Comparison of ENCODE assay signal across 8 cellular contexts in the genomic region with DNA sequence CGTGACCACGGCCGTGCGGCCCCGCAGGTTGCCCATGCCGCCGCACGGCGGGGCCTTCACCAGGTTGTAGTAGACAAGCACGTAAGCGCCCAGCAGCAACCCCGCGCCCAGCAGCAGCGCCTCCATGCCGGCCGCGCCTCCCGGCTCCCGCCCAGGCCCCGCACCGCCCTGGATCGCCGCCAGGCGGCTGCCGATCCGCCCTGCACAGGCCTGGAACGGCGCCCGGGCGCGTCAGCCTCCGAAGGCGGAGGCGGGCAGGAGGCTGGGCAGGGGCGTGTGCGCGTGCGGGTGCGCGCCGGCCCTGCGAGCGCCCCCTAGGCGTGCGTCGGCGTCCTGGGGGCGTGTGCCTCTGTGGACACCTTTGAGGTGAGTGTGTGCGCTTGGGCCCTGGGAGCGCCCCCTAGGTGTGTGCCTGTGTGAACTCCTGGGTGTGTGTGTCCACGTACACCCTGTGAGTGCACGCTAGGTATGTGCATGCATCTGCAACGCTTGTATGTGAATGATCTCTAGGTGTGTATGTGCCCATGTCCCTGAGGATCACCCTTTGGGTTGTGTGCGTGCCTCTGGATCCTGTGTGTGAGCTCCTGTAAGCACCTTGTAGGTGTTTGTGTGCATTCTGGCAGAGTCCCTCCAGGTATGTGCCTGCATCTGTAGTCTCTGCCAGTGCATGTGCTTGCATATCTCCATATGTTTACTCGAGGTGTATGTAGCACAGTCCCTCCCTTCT. TPM values are rescaled to one million over a fixed set of nuclear protein-coding genes. Genes with fewer than 3 reads are reported as not detected.
DNase-seq lines count a peak whose midpoint lies in the region; ATAC-seq and TF ChIP-seq lines count a peak whose summit lies in the region.

A gene with protein sequence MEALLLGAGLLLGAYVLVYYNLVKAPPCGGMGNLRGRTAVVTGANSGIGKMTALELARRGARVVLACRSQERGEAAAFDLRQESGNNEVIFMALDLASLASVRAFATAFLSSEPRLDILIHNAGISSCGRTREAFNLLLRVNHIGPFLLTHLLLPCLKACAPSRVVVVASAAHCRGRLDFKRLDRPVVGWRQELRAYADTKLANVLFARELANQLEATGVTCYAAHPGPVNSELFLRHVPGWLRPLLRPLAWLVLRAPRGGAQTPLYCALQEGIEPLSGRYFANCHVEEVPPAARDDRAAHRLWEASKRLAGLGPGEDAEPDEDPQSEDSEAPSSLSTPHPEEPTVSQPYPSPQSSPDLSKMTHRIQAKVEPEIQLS (minus strand): TSS at position 261 of the 727 bp plus-strand sequence. CDS start 135 bp downstream, at position 126.

- no peaks in the 10 kb centered on the region for H3K9me3 Mint-ChIP-seq in activated T-helper 2 cell treated with anti-CD3 and anti-CD28 coated beads, Interferon-gamma antibody, Interleukin-2, Interleukin-4, amounts not matched to agents 10 μg/mL and 5 μg/mL and 100 μg/mL, durations not matched to agents 14 hours and 24 hours and 36 hours
- no peaks in the 10 kb centered on the region for H3K9me3 Mint-ChIP-seq in natural killer cell

- peak within 1 kb of the TSS; percentile 46 for H3K4me3 ChIP-seq in fibroblast of mammary gland (ENCODE audit: control insufficient read depth, low read depth, low read length)

- peaks cover 32% of the 10 kb centered on the region for H3K4me1 Mint-ChIP-seq in activated T-helper 2 cell treated with anti-CD3 and anti-CD28 coated beads, Interferon-gamma antibody, Interleukin-2, Interleukin-4, amounts not matched to agents 10 μg/mL and 5 μg/mL and 100 μg/mL, durations not matched to agents 14 hours and 24 hours and 36 hours (ENCODE audit: low read depth)
- H3K4me1 Mint-ChIP-seq in natural killer cell, result peaks cover 19 to 47% of the 10 kb centered on the region in 2 donors

- peak; percentile 97 for DNase-seq in Daoy (ENCODE audit: low read depth)
- DNase-seq in GOT3 (lab: John Stamatoyannopoulos, UW), result peak; percentile 69
- peak; percentile 98 for DNase-seq in RPMI8226
- DNase-seq in activated T-helper 2 cell treated with anti-CD3 and anti-CD28 coated beads, Interferon-gamma antibody, Interleukin-2, Interleukin-4, amounts not matched to agents 10 μg/mL and 5 μg/mL and 100 μg/mL, durations not matched to agents 14 hours and 24 hours and 36 hours (ENCODE audit: low spot score), result peak; percentile 91
- DNase-seq in fibroblast of mammary gland (ENCODE audit: low read depth), result peak; percentile 81
- peak; percentile 92 for DNase-seq in natural killer cell
- peak; percentile 96 for DNase-seq in stimulated activated naive CD8-positive, alpha-beta T cell treated with anti-CD3 and anti-CD28 coated beads, Interleukin-15, Interleukin-2, amounts not matched to agents 100 U/mL and 50 U/mL, for 24 hours

- peak within 1 kb of the TSS; percentile 86 for H3K27ac Mint-ChIP-seq in activated T-helper 2 cell treated with anti-CD3 and anti-CD28 coated beads, Interferon-gamma antibody, Interleukin-2, Interleukin-4, amounts not matched to agents 10 μg/mL and 5 μg/mL and 100 μg/mL, durations not matched to agents 14 hours and 24 hours and 36 hours
- H3K27ac Mint-ChIP-seq in natural killer cell, result peak within 1 kb of the TSS; percentile 69 to 84

- no peaks in the 10 kb centered on the region for H3K27me3 Mint-ChIP-seq in activated T-helper 2 cell treated with anti-CD3 and anti-CD28 coated beads, Interferon-gamma antibody, Interleukin-2, Interleukin-4, amounts not matched to agents 10 μg/mL and 5 μg/mL and 100 μg/mL, durations not matched to agents 14 hours and 24 hours and 36 hours (ENCODE audit: low read depth)
- H3K27me3 Mint-ChIP-seq in natural killer cell (ENCODE audit: low read depth in 2 of 2), result no peaks in the 10 kb centered on the region

- intact Hi-C loops in activated T-helper 2 cell treated with anti-CD3 and anti-CD28 coated beads, Interferon-gamma antibody, Interleukin-2, Interleukin-4, amounts not matched to agents 10 μg/mL and 5 μg/mL and 100 μg/mL, durations not matched to agents 14 hours and 24 hours and 36 hours (cut with micrococcal nuclease), result loop anchor here (1.0 to 2.0 kb wide), 7 partner anchors 10 to 176 kb away; a partner anchor contains a TSS
- intact Hi-C loops in natural killer cell (cut with micrococcal nuclease), result loop anchor here (2.0 to 5.0 kb wide), 4 partner anchors 24 to 256 kb away; a partner anchor contains a TSS

- H3K36me3 Mint-ChIP-seq in activated T-helper 2 cell treated with anti-CD3 and anti-CD28 coated beads, Interferon-gamma antibody, Interleukin-2, Interleukin-4, amounts not matched to agents 10 μg/mL and 5 μg/mL and 100 μg/mL, durations not matched to agents 14 hours and 24 hours and 36 hours (ENCODE audit: low read depth), result peaks cover 56% of the 10 kb centered on the region
- no peaks in the 10 kb centered on the region for H3K36me3 Mint-ChIP-seq in natural killer cell

- peak within 1 kb of the TSS; percentile 90 for H3K4me3 Mint-ChIP-seq in activated T-helper 2 cell treated with anti-CD3 and anti-CD28 coated beads, Interferon-gamma antibody, Interleukin-2, Interleukin-4, amounts not matched to agents 10 μg/mL and 5 μg/mL and 100 μg/mL, durations not matched to agents 14 hours and 24 hours and 36 hours (ENCODE audit: low read depth)
- peak within 1 kb of the TSS; percentile 83 for H3K4me3 Mint-ChIP-seq in natural killer cell

- ATAC-seq in natural killer cell, result peak; percentile 92 to 99 (median 95)
- peak; percentile 96 for ATAC-seq in stimulated activated naive CD8-positive, alpha-beta T cell treated with anti-CD3 and anti-CD28 coated beads, Interleukin-15, Interleukin-2, amounts not matched to agents 100 U/mL and 50 U/mL, for 24 hours

- TF ChIP-seq CTCF in LNCAP (IDR thresholded peaks at IDR 0.05) (peak; percentile 100), fibroblast of mammary gland (conservative IDR thresholded peaks at IDR 0.05; ENCODE audit: control insufficient read depth, insufficient read depth, low read depth, low read length) (peak; percentile 41), natural killer cell (IDR thresholded peaks at IDR 0.05) (peak; percentile 99)

RNA-seq across cellular contexts. Expression of the gene that starts here (rescaled TPM):
- 10.9 and 12.4 TPM in 2 replicates for total RNA-seq in Daoy (2014; rRNA removed; shearing (Covaris generic))
- total RNA-seq in activated T-helper 2 cell treated with anti-CD3 and anti-CD28 coated beads, Interferon-gamma antibody, Interleukin-2, Interleukin-4, amounts not matched to agents 10 μg/mL and 5 μg/mL and 100 μg/mL, durations not matched to agents 14 hours and 24 hours and 36 hours, result 30.6 and 32.9 TPM in 2 replicates
- total RNA-seq in natural killer cell, result 10 to 100 TPM; 22.5 to 27.3 (median 23.2) TPM

Comparison
In these comparisons a context has a peak if more than half of its experiments do, and no peak if none do; other contexts are left out.
1. Peak in every context shown above with its lines: DNase-seq, ATAC-seq and H3K4me3 ChIP-seq.
2. CTCF ChIP-seq: peak in every context shown above with its lines; median percentile 100 in LNCAP; 99 in natural killer cell; 41 in fibroblast of mammary gland.